8 cellular contexts compared by ENCODE assay signal in the genomic region with DNA sequence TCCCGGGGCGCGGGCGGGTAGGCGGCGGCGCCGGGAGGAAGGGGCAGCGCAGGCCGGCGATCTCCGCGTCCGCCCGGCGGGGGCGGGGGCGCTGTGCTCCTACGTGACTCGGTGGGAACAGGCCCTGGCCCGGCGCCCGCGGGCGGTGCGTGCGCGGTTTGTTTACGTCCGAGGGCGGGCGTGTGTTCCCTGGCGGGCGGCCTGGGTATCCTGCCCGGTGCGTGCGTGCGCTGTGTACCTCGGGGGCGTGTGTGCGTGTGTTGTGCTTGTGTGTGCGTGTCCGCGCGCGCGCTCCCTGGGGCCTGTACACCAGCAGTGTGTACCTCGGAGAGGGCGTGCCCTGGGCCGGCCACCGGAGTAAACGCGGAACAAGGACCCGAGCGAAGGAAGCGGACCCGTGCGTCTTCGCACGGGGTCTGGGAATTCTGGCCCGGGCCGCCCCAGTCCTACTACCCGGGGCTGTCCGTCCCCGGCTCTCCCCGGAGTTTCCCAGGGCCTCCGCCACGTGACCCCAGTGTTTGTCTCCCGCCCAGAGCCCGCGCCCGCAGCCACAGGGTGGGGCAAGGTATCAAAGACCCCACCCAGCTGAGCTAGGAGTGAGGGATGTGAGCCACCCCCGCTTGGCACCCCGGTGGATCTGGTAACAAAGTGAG. TPM values are rescaled to one million over a fixed set of nuclear protein-coding genes. Genes with fewer than 3 reads are reported as not detected.
A peak's percentile ranks its signal among the peaks of the same experiment; 100 is the strongest.
DNase-seq lines count a peak whose midpoint lies in the region; ATAC-seq lines count a peak whose summit lies in the region.

No MANE protein-coding gene starts in this region.

- H3K4me1 ChIP-seq in right cardiac atrium (ENCODE audit: control insufficient read depth, insufficient read depth, low read length) = peaks cover 15% of the 10 kb centered on the region
- peaks cover 20% of the 10 kb centered on the region for H3K4me1 ChIP-seq in rectal smooth muscle tissue (ENCODE audit: control insufficient read depth, insufficient read depth, low read length)

- H3K36me3 ChIP-seq in rectal smooth muscle tissue (ENCODE audit: control insufficient read depth, insufficient read depth, low read length) = no peaks in the 10 kb centered on the region

- peak overlapping the region; percentile 43 for H3K9ac ChIP-seq in rectal smooth muscle tissue (ENCODE audit: low read length)

- ATAC-seq in HG03442 (IDR thresholded peaks at IDR 0.05; ENCODE audit: unreplicated experiment) = peak; percentile 24
- ATAC-seq in right cardiac atrium = peak; percentile 64 to 65
- no peak for ATAC-seq in HG02610 (IDR thresholded peaks at IDR 0.05; ENCODE audit: unreplicated experiment)

- H3K4me3 ChIP-seq in right cardiac atrium (ENCODE audit: low read length) = peak overlapping the region; percentile 68
- peak overlapping the region; percentile 63 for H3K4me3 ChIP-seq in rectal smooth muscle tissue (ENCODE audit: low read length)

- peak; percentile 44 for DNase-seq in SKM-1 treated with dmso at 0.1 percent for 144 hours (lab: John Stamatoyannopoulos, UW; ENCODE audit: unreplicated experiment)
- no peak for DNase-seq in SKM-1 (lab: John Stamatoyannopoulos, UW; ENCODE audit: unreplicated experiment)
- DNase-seq in SW480 (ENCODE audit: low spot score) = peak; percentile 53
- peak in 34 of 58 donors; percentile 13 to 86 (median 48) for DNase-seq in anterior cingulate cortex (lab: John Stamatoyannopoulos, UW)
- DNase-seq in right cardiac atrium = peak; percentile 92 to 97 (median 95)

- H3K27ac ChIP-seq in right cardiac atrium (ENCODE audit: low read length) = peak overlapping the region; percentile 99
- peak overlapping the region; percentile 94 for H3K27ac ChIP-seq in rectal smooth muscle tissue (ENCODE audit: low read depth, low read length)

- intact Hi-C loops in right cardiac atrium (cut with DNase I) = loop anchor here in 1 of 4 donors (10.0 kb wide), 1 partner anchor 88 kb away; a partner anchor contains a TSS

- under 1% methylated on average over 73 of the region's 74 CpGs for WGBS in right cardiac atrium

- H3K9me3 ChIP-seq in right cardiac atrium (ENCODE audit: control insufficient read depth, low read length) = no peaks in the 10 kb centered on the region

- H3K27me3 ChIP-seq in right cardiac atrium (ENCODE audit: control insufficient read depth, insufficient read depth) (no peaks in the 10 kb centered on the region), rectal smooth muscle tissue (ENCODE audit: control insufficient read depth, insufficient read depth, low read length) (no peaks in the 10 kb centered on the region)

RNA-seq across cellular contexts. Expression of a gene that starts 0.8 kb away (rescaled TPM):
- 10 to 100 TPM in 1 of 4 donors, 1 to 10 TPM in 3; 4.8 to 13.7 (median 7.1) TPM for total RNA-seq in right cardiac atrium
- polyA plus RNA-seq in right cardiac atrium = 20.5 TPM

RNA-seq across cellular contexts. Expression of a gene that starts 20.9 kb away (rescaled TPM):
- 10 to 100 TPM; 16.0 to 25.2 (median 17.6) TPM for total RNA-seq in right cardiac atrium
- 16.0 TPM for polyA plus RNA-seq in right cardiac atrium
